Comparison of ENCODE assay signal across 8 cellular contexts in genomic region chr17:68759343-68760140, GRCh38.
A peak's percentile ranks its signal among the peaks of the same experiment; 100 is the strongest.
DNase-seq lines count a peak whose midpoint lies in the region; ATAC-seq and TF ChIP-seq lines count a peak whose summit lies in the region.

No MANE protein-coding gene starts in this region.

- peak; percentile 91 for TF ChIP-seq RAD21 in neural cell (conservative IDR thresholded peaks at IDR 0.05)

- WGBS in HUES64 = 12% methylated on average over 12 of the region's 12 CpGs

- DNase-seq in DND-41 (peak; percentile 71), NOMO-1 treated with DMSO at 0.1 percent for 48 hours (lab: John Stamatoyannopoulos, UW; ENCODE audit: unreplicated experiment) (peak; percentile 87), foreskin keratinocyte (peak; percentile 55 to 77), thoracic aorta (ENCODE audit: low spot score) (peak; percentile 83)
- peak; percentile 68 to 69 for DNase-seq in activated T-cell treated with anti-CD3 and anti-CD28 coated beads, Interleukin-2, amount 50 U/mL, for 72 hours

- no peaks in the 10 kb centered on the region for H3F3A ChIP-seq in neural cell (ENCODE audit: insufficient read depth, low read length, poor library complexity, severe bottlenecking)

- H3K27me3 Mint-ChIP-seq in activated T-cell treated with anti-CD3 and anti-CD28 coated beads, Interleukin-2, amount 50 U/mL, for 72 hours (ENCODE audit: low read depth) = no peaks in the 10 kb centered on the region

- H4K20me1 ChIP-seq in DND-41 (ENCODE audit: insufficient read depth, low read length) = no peaks in the 10 kb centered on the region
- H4K20me1 ChIP-seq in neural cell (ENCODE audit: insufficient read depth) = no peaks in the 10 kb centered on the region

- H3K9me3 ChIP-seq in DND-41 (ENCODE audit: insufficient read depth, low read length, severe bottlenecking) (no peaks in the 10 kb centered on the region), HUES64 (ENCODE audit: insufficient read depth, low read depth, low read length) (no peaks in the 10 kb centered on the region), neural cell (ENCODE audit: low read length) (no peaks in the 10 kb centered on the region), thoracic aorta (no peaks in the 10 kb centered on the region)

- H3K27ac ChIP-seq in DND-41 (ENCODE audit: low read length) = no peak overlapping the region
- peak overlapping the region; percentile 69 for H3K27ac ChIP-seq in HUES64 (ENCODE audit: low read depth, low read length)
- peak overlapping the region; percentile 64 for H3K27ac ChIP-seq in foreskin keratinocyte
- no peak overlapping the region for H3K27ac ChIP-seq in neural cell (ENCODE audit: low read length)
- H3K27ac ChIP-seq in thoracic aorta = peak overlapping the region; percentile 51 to 56

- H3K4me3 ChIP-seq in DND-41 (ENCODE audit: low read depth in 1 of 2, low read length in 2 of 2) (no peak overlapping the region), HUES64 (ENCODE audit: low read length) (peak overlapping the region; percentile 32; the same call in 1 of the 2 replicates), neural cell (ENCODE audit: low read length) (no peak overlapping the region), thoracic aorta (peak overlapping the region; percentile 61)

- H3K9ac ChIP-seq in DND-41 (ENCODE audit: low read depth, low read length) (no peak overlapping the region), HUES64 (ENCODE audit: low read depth, low read length) (peak overlapping the region; percentile 77), neural cell (ENCODE audit: low read length) (no peak overlapping the region)

- H3K4me1 Mint-ChIP-seq in activated T-cell treated with anti-CD3 and anti-CD28 coated beads, Interleukin-2, amount 50 U/mL, for 72 hours (ENCODE audit: low read depth) = peaks cover 20% of the 10 kb centered on the region

- peaks cover 0 to 4% of the 10 kb centered on the region in 2 donors for H3K9me3 Mint-ChIP-seq in activated T-cell treated with anti-CD3 and anti-CD28 coated beads, Interleukin-2, amount 50 U/mL, for 72 hours

- TF ChIP-seq CTCF in DND-41 (IDR thresholded peaks at IDR 0.05; ENCODE audit: borderline replicate concordance, extremely low read depth, low read length, poor library complexity, severe bottlenecking) = peak; percentile 77
- peak; percentile 97 for TF ChIP-seq CTCF in foreskin keratinocyte (conservative IDR thresholded peaks at IDR 0.05)
- TF ChIP-seq CTCF in neural cell (IDR thresholded peaks at IDR 0.05; ENCODE audit: poor library complexity, severe bottlenecking) = peak; percentile 88
- TF ChIP-seq CTCF in thoracic aorta (IDR thresholded peaks at IDR 0.05) = peak; percentile 91

- H3K27me3 ChIP-seq in DND-41 (ENCODE audit: insufficient read depth, low read length, poor library complexity) = no peaks in the 10 kb centered on the region
- no peaks in the 10 kb centered on the region for H3K27me3 ChIP-seq in HUES64 (ENCODE audit: insufficient read depth, low read length)
- H3K27me3 ChIP-seq in foreskin keratinocyte = no peaks in the 10 kb centered on the region
- no peaks in the 10 kb centered on the region for H3K27me3 ChIP-seq in neural cell (ENCODE audit: insufficient read depth, low read depth, low read length)
- H3K27me3 ChIP-seq in thoracic aorta (replicated peaks; ENCODE audit: insufficient read depth) = no peaks in the 10 kb centered on the region

- H3K36me3 ChIP-seq in DND-41 (ENCODE audit: insufficient read depth, low read length) (no peaks in the 10 kb centered on the region), HUES64 (ENCODE audit: insufficient read depth, low read length) (no peaks in the 10 kb centered on the region), neural cell (ENCODE audit: insufficient read depth, low read length) (no peaks in the 10 kb centered on the region), thoracic aorta (no peaks in the 10 kb centered on the region)

- H3K4me2 ChIP-seq in DND-41 (ENCODE audit: insufficient read depth, low read length) = peak overlapping the region; percentile 51; the same call in 1 of the 2 replicates
- H3K4me2 ChIP-seq in neural cell (ENCODE audit: low read length) = no peak overlapping the region

- no peaks in the 10 kb centered on the region for H3K79me2 ChIP-seq in DND-41 (ENCODE audit: insufficient read depth, low read length)
- no peaks in the 10 kb centered on the region for H3K79me2 ChIP-seq in neural cell (replicated peaks; ENCODE audit: insufficient read depth, low read length)

- H2AFZ ChIP-seq in DND-41 (ENCODE audit: low read depth, low read length) (0 out of 2 replicates have a peak overlapping the region, but pooled peaks have one; percentile 21), neural cell (ENCODE audit: low read depth, low read length) (no peak overlapping the region)

- H3K9me2 ChIP-seq in neural cell (ENCODE audit: insufficient read depth, low read length) = no peaks in the 10 kb centered on the region

- no peaks in the 10 kb centered on the region for H3K36me3 Mint-ChIP-seq in activated T-cell treated with anti-CD3 and anti-CD28 coated beads, Interleukin-2, amount 50 U/mL, for 72 hours (ENCODE audit: insufficient read depth in 2 of 2)

- H3K27ac Mint-ChIP-seq in activated T-cell treated with anti-CD3 and anti-CD28 coated beads, Interleukin-2, amount 50 U/mL, for 72 hours = no peak overlapping the region

- peak; percentile 93 for ATAC-seq in DND-41 (ENCODE audit: insufficient read depth, low read depth)
- ATAC-seq in GM21529 (IDR thresholded peaks at IDR 0.05; ENCODE audit: unreplicated experiment) = peak; percentile 89
- peak; percentile 90 to 91 for ATAC-seq in activated T-cell treated with anti-CD3 and anti-CD28 coated beads, Interleukin-2, amount 50 U/mL, for 72 hours (replicated peaks in 1 of 2)
- peak; percentile 95 for ATAC-seq in foreskin keratinocyte
- ATAC-seq in thoracic aorta (ENCODE audit: insufficient number of reproducible peaks, low FRiP score, low read depth) = peak; percentile 98

- H3K4me1 ChIP-seq in DND-41 (ENCODE audit: insufficient read depth, low read length) (peaks cover 7% of the 10 kb centered on the region; the same call in 1 of the 2 replicates), HUES64 (ENCODE audit: insufficient read depth, low read length) (peaks cover 9% of the 10 kb centered on the region), foreskin keratinocyte (no peaks in the 10 kb centered on the region), thoracic aorta (ENCODE audit: control insufficient read depth in 1 of 2, low read depth in 2 of 2) (peaks cover 3 to 8% of the 10 kb centered on the region in 2 donors)

- peak overlapping the region; percentile 48 to 78 for H3K4me3 Mint-ChIP-seq in activated T-cell treated with anti-CD3 and anti-CD28 coated beads, Interleukin-2, amount 50 U/mL, for 72 hours

- TF ChIP-seq EP300 in neural cell (conservative IDR thresholded peaks at IDR 0.05; ENCODE audit: poor library complexity, severe bottlenecking) = no peak

TF ChIP-seq in neural cell, 6 proteins besides CTCF, POLR2A, EP300 and RAD21:
- TF ChIP-seq SMC3 (conservative IDR thresholded peaks at IDR 0.05; ENCODE audit: poor library complexity) (peak; percentile 85), EZH2 (IDR thresholded peaks at IDR 0.05; ENCODE audit: borderline replicate concordance, insufficient read depth, low read length, poor library complexity, severe bottlenecking) (no peak)

Comparison
In these comparisons a context has a peak if more than half of its experiments do, and no peak if none do; other contexts are left out.
1. H3K27ac ChIP-seq: peak in HUES64 (single experiment), foreskin keratinocyte (single experiment) and thoracic aorta (2 of 2); none in DND-41 (single experiment) and neural cell (single experiment).
2. H3K4me3 ChIP-seq: peak in HUES64 (single experiment) and thoracic aorta (single experiment); none in DND-41 (0 of 2) and neural cell (single experiment).
3. Peak in every context shown above with its lines, with median percentiles within 50 percentile points of each other: ATAC-seq, DNase-seq and CTCF ChIP-seq.